ENCODE assay signal across 1 cellular context in the genomic region with DNA sequence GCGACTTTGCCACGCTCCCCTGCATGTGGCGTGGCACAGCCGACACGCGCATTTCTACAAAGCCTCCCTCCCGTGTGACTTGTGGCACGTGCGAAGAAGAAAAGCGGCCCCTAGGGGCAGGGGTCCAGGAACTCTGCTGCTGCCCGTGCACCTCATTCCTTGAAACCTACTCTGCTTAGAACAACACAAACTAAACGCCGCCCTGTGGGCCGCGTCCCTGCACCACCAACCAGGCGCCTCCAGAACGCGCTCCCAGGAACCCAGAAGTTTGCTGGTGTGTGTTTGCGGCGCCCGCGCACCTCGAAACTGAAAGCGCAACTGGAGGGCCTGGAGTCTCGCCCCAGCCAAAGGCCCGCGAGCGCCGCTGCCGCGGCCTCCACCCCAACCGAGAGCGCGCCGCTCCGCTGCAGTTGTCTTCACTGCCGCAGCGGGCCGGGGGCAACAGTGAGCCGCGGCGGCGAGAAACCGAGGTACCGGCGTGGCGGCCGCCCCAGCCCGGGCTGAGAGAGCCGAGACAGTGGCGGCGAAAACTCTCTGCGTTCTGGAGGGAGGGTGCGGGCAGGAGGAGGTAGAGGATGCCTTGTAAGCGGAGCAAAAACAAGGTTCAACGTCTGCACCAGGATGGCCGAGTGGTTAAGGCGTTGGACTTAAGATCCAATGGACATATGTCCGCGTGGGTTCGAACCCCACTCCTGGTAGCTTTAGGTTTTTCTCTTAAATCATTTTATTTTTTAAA.
TF ChIP-seq lines count a peak whose summit lies in the region.

No MANE protein-coding gene starts in this region.

TF ChIP-seq in HepG2, 621 proteins besides CTCF, POLR2A, EP300 and RAD21 (continued from another document and continues in another):
- TF ChIP-seq, protein P1, sequence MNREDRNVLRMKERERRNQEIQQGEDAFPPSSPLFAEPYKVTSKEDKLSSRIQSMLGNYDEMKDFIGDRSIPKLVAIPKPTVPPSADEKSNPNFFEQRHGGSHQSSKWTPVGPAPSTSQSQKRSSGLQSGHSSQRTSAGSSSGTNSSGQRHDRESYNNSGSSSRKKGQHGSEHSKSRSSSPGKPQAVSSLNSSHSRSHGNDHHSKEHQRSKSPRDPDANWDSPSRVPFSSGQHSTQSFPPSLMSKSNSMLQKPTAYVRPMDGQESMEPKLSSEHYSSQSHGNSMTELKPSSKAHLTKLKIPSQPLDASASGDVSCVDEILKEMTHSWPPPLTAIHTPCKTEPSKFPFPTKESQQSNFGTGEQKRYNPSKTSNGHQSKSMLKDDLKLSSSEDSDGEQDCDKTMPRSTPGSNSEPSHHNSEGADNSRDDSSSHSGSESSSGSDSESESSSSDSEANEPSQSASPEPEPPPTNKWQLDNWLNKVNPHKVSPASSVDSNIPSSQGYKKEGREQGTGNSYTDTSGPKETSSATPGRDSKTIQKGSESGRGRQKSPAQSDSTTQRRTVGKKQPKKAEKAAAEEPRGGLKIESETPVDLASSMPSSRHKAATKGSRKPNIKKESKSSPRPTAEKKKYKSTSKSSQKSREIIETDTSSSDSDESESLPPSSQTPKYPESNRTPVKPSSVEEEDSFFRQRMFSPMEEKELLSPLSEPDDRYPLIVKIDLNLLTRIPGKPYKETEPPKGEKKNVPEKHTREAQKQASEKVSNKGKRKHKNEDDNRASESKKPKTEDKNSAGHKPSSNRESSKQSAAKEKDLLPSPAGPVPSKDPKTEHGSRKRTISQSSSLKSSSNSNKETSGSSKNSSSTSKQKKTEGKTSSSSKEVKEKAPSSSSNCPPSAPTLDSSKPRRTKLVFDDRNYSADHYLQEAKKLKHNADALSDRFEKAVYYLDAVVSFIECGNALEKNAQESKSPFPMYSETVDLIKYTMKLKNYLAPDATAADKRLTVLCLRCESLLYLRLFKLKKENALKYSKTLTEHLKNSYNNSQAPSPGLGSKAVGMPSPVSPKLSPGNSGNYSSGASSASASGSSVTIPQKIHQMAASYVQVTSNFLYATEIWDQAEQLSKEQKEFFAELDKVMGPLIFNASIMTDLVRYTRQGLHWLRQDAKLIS (CRISPR knock-in tag; IDR thresholded peaks at IDR 0.05) = peak; percentile 55; the same call in 1 of the 2 replicates
- 0 out of 2 replicates have a peak, but pooled peaks have one; percentile 39 for TF ChIP-seq ZNF234 (CRISPR knock-in tag; conservative IDR thresholded peaks at IDR 0.05)
- peak; percentile 74; the same call in 1 of the 2 replicates for TF ChIP-seq RELA (CRISPR knock-in tag; IDR thresholded peaks at IDR 0.05)
- TF ChIP-seq, protein P2, sequence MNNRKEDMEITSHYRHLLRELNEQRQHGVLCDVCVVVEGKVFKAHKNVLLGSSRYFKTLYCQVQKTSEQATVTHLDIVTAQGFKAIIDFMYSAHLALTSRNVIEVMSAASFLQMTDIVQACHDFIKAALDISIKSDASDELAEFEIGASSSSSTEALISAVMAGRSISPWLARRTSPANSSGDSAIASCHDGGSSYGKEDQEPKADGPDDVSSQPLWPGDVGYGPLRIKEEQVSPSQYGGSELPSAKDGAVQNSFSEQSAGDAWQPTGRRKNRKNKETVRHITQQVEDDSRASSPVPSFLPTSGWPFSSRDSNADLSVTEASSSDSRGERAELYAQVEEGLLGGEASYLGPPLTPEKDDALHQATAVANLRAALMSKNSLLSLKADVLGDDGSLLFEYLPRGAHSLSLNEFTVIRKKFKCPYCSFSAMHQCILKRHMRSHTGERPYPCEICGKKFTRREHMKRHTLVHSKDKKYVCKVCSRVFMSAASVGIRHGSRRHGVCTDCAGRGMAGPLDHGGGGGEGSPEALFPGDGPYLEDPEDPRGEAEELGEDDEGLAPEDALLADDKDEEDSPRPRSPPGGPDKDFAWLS (CRISPR knock-in tag; IDR thresholded peaks at IDR 0.05; ENCODE audit: borderline replicate concordance) = no peak
- TF ChIP-seq, protein P3, sequence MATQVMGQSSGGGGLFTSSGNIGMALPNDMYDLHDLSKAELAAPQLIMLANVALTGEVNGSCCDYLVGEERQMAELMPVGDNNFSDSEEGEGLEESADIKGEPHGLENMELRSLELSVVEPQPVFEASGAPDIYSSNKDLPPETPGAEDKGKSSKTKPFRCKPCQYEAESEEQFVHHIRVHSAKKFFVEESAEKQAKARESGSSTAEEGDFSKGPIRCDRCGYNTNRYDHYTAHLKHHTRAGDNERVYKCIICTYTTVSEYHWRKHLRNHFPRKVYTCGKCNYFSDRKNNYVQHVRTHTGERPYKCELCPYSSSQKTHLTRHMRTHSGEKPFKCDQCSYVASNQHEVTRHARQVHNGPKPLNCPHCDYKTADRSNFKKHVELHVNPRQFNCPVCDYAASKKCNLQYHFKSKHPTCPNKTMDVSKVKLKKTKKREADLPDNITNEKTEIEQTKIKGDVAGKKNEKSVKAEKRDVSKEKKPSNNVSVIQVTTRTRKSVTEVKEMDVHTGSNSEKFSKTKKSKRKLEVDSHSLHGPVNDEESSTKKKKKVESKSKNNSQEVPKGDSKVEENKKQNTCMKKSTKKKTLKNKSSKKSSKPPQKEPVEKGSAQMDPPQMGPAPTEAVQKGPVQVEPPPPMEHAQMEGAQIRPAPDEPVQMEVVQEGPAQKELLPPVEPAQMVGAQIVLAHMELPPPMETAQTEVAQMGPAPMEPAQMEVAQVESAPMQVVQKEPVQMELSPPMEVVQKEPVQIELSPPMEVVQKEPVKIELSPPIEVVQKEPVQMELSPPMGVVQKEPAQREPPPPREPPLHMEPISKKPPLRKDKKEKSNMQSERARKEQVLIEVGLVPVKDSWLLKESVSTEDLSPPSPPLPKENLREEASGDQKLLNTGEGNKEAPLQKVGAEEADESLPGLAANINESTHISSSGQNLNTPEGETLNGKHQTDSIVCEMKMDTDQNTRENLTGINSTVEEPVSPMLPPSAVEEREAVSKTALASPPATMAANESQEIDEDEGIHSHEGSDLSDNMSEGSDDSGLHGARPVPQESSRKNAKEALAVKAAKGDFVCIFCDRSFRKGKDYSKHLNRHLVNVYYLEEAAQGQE (IDR thresholded peaks at IDR 0.05; ENCODE audit: borderline replicate concordance in 1 of 2, low read depth in 1 of 2, low read length in 2 of 2) = peak in 1 of 2 experiments; percentile 10; a peak in 1 of 4 replicates
- TF ChIP-seq HIVEP1 (CRISPR knock-in tag; IDR thresholded peaks at IDR 0.05) = peak; percentile 76; the same call in 1 of the 2 replicates
- TF ChIP-seq, protein P4, sequence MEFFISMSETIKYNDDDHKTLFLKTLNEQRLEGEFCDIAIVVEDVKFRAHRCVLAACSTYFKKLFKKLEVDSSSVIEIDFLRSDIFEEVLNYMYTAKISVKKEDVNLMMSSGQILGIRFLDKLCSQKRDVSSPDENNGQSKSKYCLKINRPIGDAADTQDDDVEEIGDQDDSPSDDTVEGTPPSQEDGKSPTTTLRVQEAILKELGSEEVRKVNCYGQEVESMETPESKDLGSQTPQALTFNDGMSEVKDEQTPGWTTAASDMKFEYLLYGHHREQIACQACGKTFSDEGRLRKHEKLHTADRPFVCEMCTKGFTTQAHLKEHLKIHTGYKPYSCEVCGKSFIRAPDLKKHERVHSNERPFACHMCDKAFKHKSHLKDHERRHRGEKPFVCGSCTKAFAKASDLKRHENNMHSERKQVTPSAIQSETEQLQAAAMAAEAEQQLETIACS (CRISPR knock-in tag; IDR thresholded peaks at IDR 0.05) = peak; percentile 80
- TF ChIP-seq ZBTB21 (CRISPR knock-in tag; IDR thresholded peaks at IDR 0.05) = no peak; the same call in 1 of the 2 replicates
- TF ChIP-seq TCF7 (IDR thresholded peaks at IDR 0.05; ENCODE audit: low read depth) = no peak
- TF ChIP-seq ZNF232 (CRISPR knock-in tag; IDR thresholded peaks at IDR 0.05; ENCODE audit: borderline replicate concordance) = peak; percentile 35
- no peak for TF ChIP-seq RARG (CRISPR knock-in tag; IDR thresholded peaks at IDR 0.05; ENCODE audit: low read depth)
- TF ChIP-seq U2AF1 (optimal IDR thresholded peaks at IDR 0.05; ENCODE audit: low read depth, low read length) = peak; percentile 75
- TF ChIP-seq, protein P5, sequence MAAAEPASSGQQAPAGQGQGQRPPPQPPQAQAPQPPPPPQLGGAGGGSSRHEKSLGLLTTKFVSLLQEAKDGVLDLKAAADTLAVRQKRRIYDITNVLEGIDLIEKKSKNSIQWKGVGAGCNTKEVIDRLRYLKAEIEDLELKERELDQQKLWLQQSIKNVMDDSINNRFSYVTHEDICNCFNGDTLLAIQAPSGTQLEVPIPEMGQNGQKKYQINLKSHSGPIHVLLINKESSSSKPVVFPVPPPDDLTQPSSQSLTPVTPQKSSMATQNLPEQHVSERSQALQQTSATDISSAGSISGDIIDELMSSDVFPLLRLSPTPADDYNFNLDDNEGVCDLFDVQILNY (CRISPR knock-in tag; conservative IDR thresholded peaks at IDR 0.05) = no peak; the same call in 1 of the 2 replicates
- TF ChIP-seq, protein P6, sequence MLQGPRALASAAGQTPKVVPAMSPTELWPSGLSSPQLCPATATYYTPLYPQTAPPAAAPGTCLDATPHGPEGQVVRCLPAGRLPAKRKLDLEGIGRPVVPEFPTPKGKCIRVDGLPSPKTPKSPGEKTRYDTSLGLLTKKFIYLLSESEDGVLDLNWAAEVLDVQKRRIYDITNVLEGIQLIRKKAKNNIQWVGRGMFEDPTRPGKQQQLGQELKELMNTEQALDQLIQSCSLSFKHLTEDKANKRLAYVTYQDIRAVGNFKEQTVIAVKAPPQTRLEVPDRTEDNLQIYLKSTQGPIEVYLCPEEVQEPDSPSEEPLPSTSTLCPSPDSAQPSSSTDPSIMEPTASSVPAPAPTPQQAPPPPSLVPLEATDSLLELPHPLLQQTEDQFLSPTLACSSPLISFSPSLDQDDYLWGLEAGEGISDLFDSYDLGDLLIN (CRISPR knock-in tag; IDR thresholded peaks at IDR 0.05; ENCODE audit: borderline replicate concordance) = 0 out of 2 replicates have a peak, but pooled peaks have one; percentile 18
- TF ChIP-seq, protein P7, sequence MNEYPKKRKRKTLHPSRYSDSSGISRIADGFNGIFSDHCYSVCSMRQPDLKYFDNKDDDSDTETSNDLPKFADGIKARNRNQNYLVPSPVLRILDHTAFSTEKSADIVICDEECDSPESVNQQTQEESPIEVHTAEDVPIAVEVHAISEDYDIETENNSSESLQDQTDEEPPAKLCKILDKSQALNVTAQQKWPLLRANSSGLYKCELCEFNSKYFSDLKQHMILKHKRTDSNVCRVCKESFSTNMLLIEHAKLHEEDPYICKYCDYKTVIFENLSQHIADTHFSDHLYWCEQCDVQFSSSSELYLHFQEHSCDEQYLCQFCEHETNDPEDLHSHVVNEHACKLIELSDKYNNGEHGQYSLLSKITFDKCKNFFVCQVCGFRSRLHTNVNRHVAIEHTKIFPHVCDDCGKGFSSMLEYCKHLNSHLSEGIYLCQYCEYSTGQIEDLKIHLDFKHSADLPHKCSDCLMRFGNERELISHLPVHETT (CRISPR knock-in tag; conservative IDR thresholded peaks at IDR 0.05) = peak; percentile 94
- no peak; the same call in none of the 2 replicates for TF ChIP-seq ZNF263 (CRISPR knock-in tag; IDR thresholded peaks at IDR 0.05)
- peak; percentile 78; the same call in 1 of the 2 replicates for TF ChIP-seq ZNF136 (CRISPR knock-in tag; IDR thresholded peaks at IDR 0.05; ENCODE audit: low read depth)
- TF ChIP-seq ZNF501 (CRISPR knock-in tag; IDR thresholded peaks at IDR 0.05) = peak; percentile 100
- TF ChIP-seq ZNF460 (CRISPR knock-in tag; IDR thresholded peaks at IDR 0.05; ENCODE audit: borderline replicate concordance) = peak; percentile 44; the same call in 1 of the 2 replicates
- TF ChIP-seq BORCS8-MEF2B (CRISPR knock-in tag; IDR thresholded peaks at IDR 0.05) = peak; percentile 95
- TF ChIP-seq WIZ (CRISPR knock-in tag; IDR thresholded peaks at IDR 0.05) = no peak; the same call in 1 of the 2 replicates
- TF ChIP-seq, protein P8, sequence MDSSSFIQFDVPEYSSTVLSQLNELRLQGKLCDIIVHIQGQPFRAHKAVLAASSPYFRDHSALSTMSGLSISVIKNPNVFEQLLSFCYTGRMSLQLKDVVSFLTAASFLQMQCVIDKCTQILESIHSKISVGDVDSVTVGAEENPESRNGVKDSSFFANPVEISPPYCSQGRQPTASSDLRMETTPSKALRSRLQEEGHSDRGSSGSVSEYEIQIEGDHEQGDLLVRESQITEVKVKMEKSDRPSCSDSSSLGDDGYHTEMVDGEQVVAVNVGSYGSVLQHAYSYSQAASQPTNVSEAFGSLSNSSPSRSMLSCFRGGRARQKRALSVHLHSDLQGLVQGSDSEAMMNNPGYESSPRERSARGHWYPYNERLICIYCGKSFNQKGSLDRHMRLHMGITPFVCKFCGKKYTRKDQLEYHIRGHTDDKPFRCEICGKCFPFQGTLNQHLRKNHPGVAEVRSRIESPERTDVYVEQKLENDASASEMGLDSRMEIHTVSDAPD (CRISPR knock-in tag; IDR thresholded peaks at IDR 0.05) = peak; percentile 89
- TF ChIP-seq SNRNP70 (IDR thresholded peaks at IDR 0.05; ENCODE audit: low read depth, low read length) = no peak
- peak; percentile 54 for TF ChIP-seq FOSL2 (CRISPR knock-in tag; IDR thresholded peaks at IDR 0.05)
- no peak for TF ChIP-seq ZNF10 (CRISPR knock-in tag; IDR thresholded peaks at IDR 0.05; ENCODE audit: borderline replicate concordance, low read depth)
- TF ChIP-seq, protein P9, sequence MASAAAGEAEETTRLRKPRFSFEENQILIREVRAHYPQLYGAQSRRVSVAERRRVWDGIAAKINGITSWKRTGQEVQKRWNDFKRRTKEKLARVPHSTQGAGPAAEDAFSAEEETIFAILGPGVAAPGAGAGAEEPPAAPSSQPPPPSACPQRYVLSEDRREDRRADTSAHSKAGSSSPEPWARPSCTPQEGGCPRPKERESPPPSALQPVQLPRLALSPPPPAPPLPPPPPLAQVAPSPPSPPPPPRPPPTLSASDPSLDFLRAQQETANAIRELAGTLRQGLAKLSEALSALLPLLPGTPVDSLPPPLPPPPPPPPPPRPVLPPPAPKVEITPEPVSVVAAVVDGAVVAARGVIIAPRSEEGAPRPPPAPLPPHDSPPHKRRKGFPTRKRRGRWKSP (CRISPR knock-in tag; IDR thresholded peaks at IDR 0.05) = peak; percentile 97
- TF ChIP-seq KLF13 (CRISPR knock-in tag; IDR thresholded peaks at IDR 0.05) = 0 out of 2 replicates have a peak, but pooled peaks have one; percentile 84
- peak; percentile 92; the same call in 1 of the 2 replicates for TF ChIP-seq ZSCAN31 (CRISPR knock-in tag; IDR thresholded peaks at IDR 0.05; ENCODE audit: low read depth)
- peak; percentile 85 for TF ChIP-seq MED8 (CRISPR knock-in tag; IDR thresholded peaks at IDR 0.05; ENCODE audit: insufficient replicate concordance)
- TF ChIP-seq KDM4B (CRISPR knock-in tag; IDR thresholded peaks at IDR 0.05) = no peak; the same call in 1 of the 2 replicates
- TF ChIP-seq, protein P10, sequence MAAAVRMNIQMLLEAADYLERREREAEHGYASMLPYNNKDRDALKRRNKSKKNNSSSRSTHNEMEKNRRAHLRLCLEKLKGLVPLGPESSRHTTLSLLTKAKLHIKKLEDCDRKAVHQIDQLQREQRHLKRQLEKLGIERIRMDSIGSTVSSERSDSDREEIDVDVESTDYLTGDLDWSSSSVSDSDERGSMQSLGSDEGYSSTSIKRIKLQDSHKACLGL (CRISPR knock-in tag; IDR thresholded peaks at IDR 0.05) = peak; percentile 93
- TF ChIP-seq, protein P11, sequence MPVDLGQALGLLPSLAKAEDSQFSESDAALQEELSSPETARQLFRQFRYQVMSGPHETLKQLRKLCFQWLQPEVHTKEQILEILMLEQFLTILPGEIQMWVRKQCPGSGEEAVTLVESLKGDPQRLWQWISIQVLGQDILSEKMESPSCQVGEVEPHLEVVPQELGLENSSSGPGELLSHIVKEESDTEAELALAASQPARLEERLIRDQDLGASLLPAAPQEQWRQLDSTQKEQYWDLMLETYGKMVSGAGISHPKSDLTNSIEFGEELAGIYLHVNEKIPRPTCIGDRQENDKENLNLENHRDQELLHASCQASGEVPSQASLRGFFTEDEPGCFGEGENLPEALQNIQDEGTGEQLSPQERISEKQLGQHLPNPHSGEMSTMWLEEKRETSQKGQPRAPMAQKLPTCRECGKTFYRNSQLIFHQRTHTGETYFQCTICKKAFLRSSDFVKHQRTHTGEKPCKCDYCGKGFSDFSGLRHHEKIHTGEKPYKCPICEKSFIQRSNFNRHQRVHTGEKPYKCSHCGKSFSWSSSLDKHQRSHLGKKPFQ (CRISPR knock-in tag; IDR thresholded peaks at IDR 0.05; ENCODE audit: insufficient replicate concordance) = peak; percentile 79
